ENCODE assay signal across 8 cellular contexts in the genomic region with DNA sequence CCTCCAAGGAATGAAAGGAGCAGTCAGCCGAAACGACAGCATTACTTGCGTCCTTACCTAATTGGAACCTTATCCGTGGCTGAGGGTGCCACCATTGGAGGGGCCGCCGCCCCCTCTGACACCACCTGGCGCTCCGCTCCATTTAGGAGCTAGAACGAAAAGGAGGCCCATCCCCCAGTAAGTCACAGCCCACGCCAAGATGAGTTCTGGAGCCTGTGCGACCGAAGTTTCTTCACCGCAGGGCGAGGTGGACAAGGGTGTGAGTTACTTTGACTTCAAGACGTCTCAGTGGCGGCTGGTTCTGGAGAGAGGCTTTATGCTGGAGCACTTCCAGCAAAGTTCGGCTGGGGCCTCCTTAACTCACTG. TPM values are rescaled to one million over a fixed set of nuclear protein-coding genes. Genes with fewer than 3 reads are reported as not detected.
DNase-seq lines count a peak whose midpoint lies in the region; ATAC-seq, FAIRE-seq and TF ChIP-seq lines count a peak whose summit lies in the region.

No MANE protein-coding gene starts in this region.

- H3K4me2 ChIP-seq in mammary epithelial cell (ENCODE audit: insufficient read depth, low read depth, low read length) = peak overlapping the region; percentile 95
- peak overlapping the region; percentile 92 for H3K4me2 ChIP-seq in keratinocyte (ENCODE audit: control insufficient read depth, extremely low read depth, insufficient read depth, low read depth, low read length)

- TF ChIP-seq CTCF in BJ (IDR thresholded peaks at IDR 0.05; ENCODE audit: insufficient read depth, low read depth, low read length) (no peak), mammary epithelial cell (conservative IDR thresholded peaks at IDR 0.05 in 1 of 2, IDR thresholded peaks at IDR 0.05 in 1 of 2; ENCODE audit: extremely low read depth in 1 of 2, insufficient read depth in 1 of 2, low read depth in 1 of 2, low read length in 2 of 2) (no peak), keratinocyte (optimal IDR thresholded peaks at IDR 0.05 in 1 of 3, IDR thresholded peaks at IDR 0.05 in 1 of 3, conservative IDR thresholded peaks at IDR 0.05 in 1 of 3; ENCODE audit: extremely low read depth in 1 of 3, insufficient read depth in 2 of 3, low read length in 3 of 3) (no peak)

- peak overlapping the region; percentile 73 for H2AFZ ChIP-seq in mammary epithelial cell (ENCODE audit: low read depth, low read length)
- H2AFZ ChIP-seq in keratinocyte (ENCODE audit: control insufficient read depth, low read length) = peak overlapping the region; percentile 90

- FAIRE-seq in GM19239 (lab: Jason Lieb, UNC) (peak; percentile 84), keratinocyte (lab: Jason Lieb, UNC) (no peak)

- peaks cover 63% of the 10 kb centered on the region for H3K79me2 ChIP-seq in mammary epithelial cell (ENCODE audit: insufficient read depth, low read length)
- H3K79me2 ChIP-seq in keratinocyte (ENCODE audit: control insufficient read depth, insufficient read depth, low read length) = peaks cover 49% of the 10 kb centered on the region

- TSS peak; percentile 76 for BruUV-seq in mammary epithelial cell (replicated peaks; lab: Mats Ljungman, UMichigan)

- 1% methylated on average over 14 of the region's 17 CpGs for WGBS in mammary epithelial cell (ENCODE audit: low coverage, missing lambda C conversion rate)

- no peaks in the 10 kb centered on the region for H4K20me1 ChIP-seq in mammary epithelial cell (ENCODE audit: insufficient read depth, low read length)
- no peaks in the 10 kb centered on the region for H4K20me1 ChIP-seq in keratinocyte (ENCODE audit: control insufficient read depth, extremely low read depth, insufficient read depth, low read length)

- H3K9me3 ChIP-seq in mammary epithelial cell (replicated peaks; ENCODE audit: insufficient read depth, low read length) (no peaks in the 10 kb centered on the region), keratinocyte (ENCODE audit: control insufficient read depth, low read depth, low read length) (no peaks in the 10 kb centered on the region)

- peak overlapping the region; percentile 94 for H3K9ac ChIP-seq in mammary epithelial cell (ENCODE audit: insufficient read depth, low read length)
- peak overlapping the region; percentile 94 for H3K9ac ChIP-seq in keratinocyte (ENCODE audit: control insufficient read depth, extremely low read depth, insufficient read depth, low read length)

- no peaks in the 10 kb centered on the region for H3K9me1 ChIP-seq in keratinocyte (ENCODE audit: control insufficient read depth, extremely low read depth, insufficient read depth, low read length)

- H3K27me3 ChIP-seq in BJ (ENCODE audit: control insufficient read depth, insufficient read depth, low read length) = no peaks in the 10 kb centered on the region
- no peaks in the 10 kb centered on the region for H3K27me3 ChIP-seq in mammary epithelial cell (ENCODE audit: insufficient read depth, low read length)
- H3K27me3 ChIP-seq in keratinocyte (ENCODE audit: control insufficient read depth, extremely low read depth, insufficient read depth, low read length) = no peaks in the 10 kb centered on the region

- intact Hi-C loops in mammary epithelial cell (cut with micrococcal nuclease) = loop anchor here (2.0 kb wide), 3 partner anchors 40 to 146 kb away; no protein-coding TSS in a partner anchor

- CTCF ChIA-PET in BJ (lab: Yijun Ruan, JAX) = no interaction called here
- CTCF ChIA-PET in mammary epithelial cell (lab: Charles Lee; ENCODE audit: low non-redundant PET) = no interaction called here

- DNase-seq in BJ (ENCODE audit: low read depth) = no peak
- DNase-seq in GM19239 (ENCODE audit: insufficient read length, low spot score) = peak; percentile 24
- peak; percentile 23 for DNase-seq in T-helper 9 cell
- peak; percentile 51 for DNase-seq in mammary epithelial cell
- no peak for DNase-seq in keratinocyte (ENCODE audit: low read depth, low spot score)
- peak; percentile 47 to 57 for DNase-seq in stimulated activated CD4-positive, alpha-beta T cell treated with anti-CD3 and anti-CD28 coated beads, Interleukin-15, amount 100 ng/mL, for 48 hours (ENCODE audit: low read depth in 2 of 2)
- DNase-seq in cerebellar cortex (ENCODE audit: low spot score) = no peak

- peak; percentile 20 for ATAC-seq in HG03378 (IDR thresholded peaks at IDR 0.05; ENCODE audit: unreplicated experiment)

- H3K27ac ChIP-seq in mammary epithelial cell (ENCODE audit: insufficient read depth, low read depth, low read length) (peak overlapping the region; percentile 93), keratinocyte (ENCODE audit: control insufficient read depth, insufficient read depth, low read length) (peak overlapping the region; percentile 92)

- in situ Hi-C loops in mammary epithelial cell (cut with MboI; ENCODE audit: low sequenced_read_pairs in 2 of 2) = no loop called here

- peaks cover 13% of the 10 kb centered on the region for H3K4me1 ChIP-seq in mammary epithelial cell (ENCODE audit: insufficient read depth, low read length)
- peaks cover 17% of the 10 kb centered on the region for H3K4me1 ChIP-seq in keratinocyte (ENCODE audit: control insufficient read depth, extremely low read depth, insufficient read depth, low read length)

- H3K36me3 ChIP-seq in BJ (ENCODE audit: control insufficient read depth, insufficient read depth, low read length) (no peaks in the 10 kb centered on the region), mammary epithelial cell (ENCODE audit: insufficient read depth, low read length) (no peaks in the 10 kb centered on the region), keratinocyte (ENCODE audit: control insufficient read depth in 2 of 2, extremely low read depth in 1 of 2, insufficient read depth in 2 of 2, low read length in 2 of 2) (peaks cover 0 to 5% of the 10 kb centered on the region in 2 experiments)

- peak overlapping the region; percentile 81 for H3K4me3 ChIP-seq in BJ (ENCODE audit: low read depth, low read length)
- H3K4me3 ChIP-seq in mammary epithelial cell (replicated peaks in 1 of 3; ENCODE audit: insufficient read depth in 1 of 3, low read depth in 2 of 3, low read length in 3 of 3) = peak overlapping the region; percentile 58 to 99 (median 90)
- peak overlapping the region; percentile 93 to 94 (median 94) for H3K4me3 ChIP-seq in keratinocyte (ENCODE audit: control insufficient read depth in 2 of 3, extremely low read depth in 1 of 3, insufficient read depth in 2 of 3, low read depth in 1 of 3, low read length in 3 of 3)

- POLR2A ChIA-PET in BJ (lab: Charles Lee) = interaction anchor here (0.9 to 1.5 kb wide), 2 partner anchors 63 to 168 kb away, joined by 4 read pairs; no protein-coding TSS in a partner anchor

- dilution Hi-C loops in mammary epithelial cell (cut with HindIII; ENCODE audit: low sequenced_read_pairs) (no loop called here), keratinocyte (cut with MboI; ENCODE audit: extremely low pct_ligation_motif_present, low sequenced_read_pairs) (no loop called here)

RNA-seq across cellular contexts. Expression of a gene that starts 0.7 kb away (rescaled TPM):
- polyA plus RNA-seq in BJ (2011; rRNA removed) (28.3 and 28.7 TPM in 2 replicates), mammary epithelial cell (24.1 TPM), keratinocyte (16.4 to 23.8 TPM (median 22.9 TPM) in 3 replicates)
- polyA minus RNA-seq in BJ (2011; rRNA and poly(A)+ RNA removed) = 17.4 and 23.1 TPM in 2 replicates
- 10 to 100 TPM; 22.0 to 23.3 TPM for total RNA-seq in mammary epithelial cell
- polyA minus RNA-seq in mammary epithelial cell (31.3 TPM), keratinocyte (21.3 to 26.9 TPM (median 25.7 TPM) in 3 replicates)
- polyA plus RNA-seq in keratinocyte (2011; ENCODE audit: low read depth) = 10.0 TPM
- polyA plus RNA-seq in keratinocyte (2011; cell fraction: cytosol; rRNA removed) = 16.2 and 20.0 TPM in 2 replicates
- 23.0 and 30.2 TPM in 2 replicates for polyA plus RNA-seq in keratinocyte (2011; cell fraction: nucleus; rRNA removed)
- 15.5 and 17.2 TPM in 2 replicates for polyA plus RNA-seq in keratinocyte (2012; ENCODE audit: low replicate concordance)
- polyA minus RNA-seq in keratinocyte (2011; cell fraction: cytosol; rRNA and poly(A)+ RNA removed) = 16.5 TPM
- 13.1 and 17.1 TPM in 2 replicates for polyA minus RNA-seq in keratinocyte (2011; cell fraction: nucleus; rRNA and poly(A)+ RNA removed)

Comparison
In these comparisons a context has a peak if more than half of its experiments do, and no peak if none do; other contexts are left out.
1. DNase-seq: peak in GM19239 (single experiment), T-helper 9 cell (single experiment), mammary epithelial cell (single experiment) and stimulated activated CD4-positive, alpha-beta T cell treated with anti-CD3 and anti-CD28 coated beads, Interleukin-15, amount 100 ng/mL, for 48 hours (2 of 2); none in BJ (single experiment), keratinocyte (single experiment) and cerebellar cortex (single experiment).
2. Peak in every context shown above with its lines, with median percentiles within 50 percentile points of each other: H3K4me3 ChIP-seq.